Comparison of ENCODE assay signal across 15 cellular contexts in genomic region chr5:50575745-50576144, GRCh38.
DNase-seq lines count a peak whose midpoint lies in the region; ATAC-seq and TF ChIP-seq lines count a peak whose summit lies in the region.
"Had no signal": no experiment of that assay in that cellular context is flagged by ENCODE, and none has a peak within 500 bp of the region (broad histone marks: within the 10 kb centered on the region; RNA-seq: fewer than 3 reads in every experiment).

No MANE protein-coding gene starts in this region.

- peaks cover 37% of the 10 kb centered on the region for H3K4me1 Mint-ChIP-seq in CD8-positive, alpha-beta T cell (ENCODE audit: low read depth)
- peaks cover 12% of the 10 kb centered on the region for H3K4me1 Mint-ChIP-seq in T-helper 17 cell
- peaks cover 18 to 29% of the 10 kb centered on the region in 2 donors for H3K4me1 Mint-ChIP-seq in natural killer cell

- H4K20me1 ChIP-seq in BLaER1 treated with 17β-estradiol and CSF1 and Interleukin-3, amounts not matched to agents 10 nM and 100 nM = no peaks in the 10 kb centered on the region

- no peaks in the 10 kb centered on the region for H3K27me3 Mint-ChIP-seq in CD8-positive, alpha-beta T cell (ENCODE audit: low read depth)
- H3K27me3 Mint-ChIP-seq in T-helper 17 cell (no peaks in the 10 kb centered on the region), natural killer cell (ENCODE audit: low read depth in 2 of 2) (no peaks in the 10 kb centered on the region)

- intact Hi-C loops in CD8-positive, alpha-beta T cell (cut with DNase I, micrococcal nuclease) = no loop called here
- intact Hi-C loops in natural killer cell (cut with micrococcal nuclease) = no loop called here

- POLR2A ChIA-PET in CD8-positive, alpha-beta T cell (lab: Charles Lee) = interaction anchor here (1.0 to 1.2 kb wide), 2 partner anchors 9 to 91 kb away, joined by 3 read pairs; partner anchors contain the start of gene PARP8

- no peak overlapping the region for H3K9ac ChIP-seq in BLaER1 treated with 17β-estradiol and CSF1 and Interleukin-3, amounts not matched to agents 10 nM and 100 nM

- peak; percentile 26 for ATAC-seq in CD8-positive, alpha-beta T cell
- ATAC-seq in T-helper 17 cell = no peak
- ATAC-seq in natural killer cell = peak; percentile 76 to 90 (median 89)
- ATAC-seq in GM21529 (IDR thresholded peaks at IDR 0.05; ENCODE audit: unreplicated experiment) = no peak

- DNase-seq in CD8-positive, alpha-beta T cell = no peak
- DNase-seq in T-helper 17 cell (no peak), natural killer cell (no peak), OCI-M1 (lab: John Stamatoyannopoulos, UW) (no peak)
- DNase-seq in stimulated activated CD4-positive, alpha-beta T cell treated with anti-CD3 and anti-CD28 coated beads, Interleukin-12 subunit alpha, Interleukin-12 subunit beta, amount 100 ng/mL, for 4 hours = no peak
- DNase-seq: BE2C, COR-L47, H7, MV-4-11, NCI-H187 treated with DMSO at 0.1 percent for 48 hours, NCI-H69, RPMI8226 had no signal

- TF ChIP-seq CTCF in CD8-positive, alpha-beta T cell (IDR thresholded peaks at IDR 0.05) = no peak
- no peak for TF ChIP-seq CTCF in natural killer cell (IDR thresholded peaks at IDR 0.05)

- no peaks in the 10 kb centered on the region for H3K36me3 ChIP-seq in BLaER1 treated with 17β-estradiol and CSF1 and Interleukin-3, amounts not matched to agents 10 nM and 100 nM
- no peaks in the 10 kb centered on the region for H3K36me3 ChIP-seq in CD8-positive, alpha-beta T cell (ENCODE audit: insufficient read depth, low read length)
- H3K36me3 ChIP-seq: BE2C had no signal

- H3K27ac ChIP-seq in BLaER1 treated with 17β-estradiol and CSF1 and Interleukin-3, amounts not matched to agents 10 nM and 100 nM = no peak overlapping the region
- H3K27ac ChIP-seq in CD8-positive, alpha-beta T cell (ENCODE audit: low read depth, low read length) = no peak overlapping the region

- H3K4me2 ChIP-seq in BLaER1 treated with 17β-estradiol and CSF1 and Interleukin-3, amounts not matched to agents 10 nM and 100 nM = peak overlapping the region in 6 of 11 experiments; percentile 16 to 45 (median 29); a peak in 8 of 22 replicates

- H3K4me1 ChIP-seq in BLaER1 treated with 17β-estradiol and CSF1 and Interleukin-3, amounts not matched to agents 10 nM and 100 nM = peaks cover 10 to 33% (median 24%) of the 10 kb centered on the region in 10 experiments; a peak in 18 of 20 replicates
- peaks cover 19% of the 10 kb centered on the region for H3K4me1 ChIP-seq in CD8-positive, alpha-beta T cell (ENCODE audit: insufficient read depth, low read length)
- H3K4me1 ChIP-seq: BE2C had no signal

- peaks cover 0 to 4% (median 0%) of the 10 kb centered on the region in 11 experiments; a peak in 4 of 22 replicates for H3K9me3 ChIP-seq in BLaER1 treated with 17β-estradiol and CSF1 and Interleukin-3, amounts not matched to agents 10 nM and 100 nM (replicated peaks in 1 of 11)
- no peaks in the 10 kb centered on the region for H3K9me3 ChIP-seq in CD8-positive, alpha-beta T cell (ENCODE audit: low read length)
- no peaks in the 10 kb centered on the region for H3K9me3 ChIP-seq in T-helper 17 cell (ENCODE audit: control insufficient read depth, low read length, poor library complexity, severe bottlenecking)
- H3K9me3 ChIP-seq: BE2C had no signal

- H3K36me3 Mint-ChIP-seq in CD8-positive, alpha-beta T cell = no peaks in the 10 kb centered on the region
- no peaks in the 10 kb centered on the region for H3K36me3 Mint-ChIP-seq in T-helper 17 cell (ENCODE audit: low read depth)
- peaks cover 7% of the 10 kb centered on the region for H3K36me3 Mint-ChIP-seq in natural killer cell
- H3K36me3 Mint-ChIP-seq: IgD-negative memory B cell had no signal

- peak overlapping the region; percentile 15 for H3K27ac Mint-ChIP-seq in CD8-positive, alpha-beta T cell
- H3K27ac Mint-ChIP-seq in T-helper 17 cell (peak overlapping the region; percentile 80), natural killer cell (peak overlapping the region; percentile 49 to 66)
- H3K27ac Mint-ChIP-seq: IgD-negative memory B cell had no signal

- H3K4me3 Mint-ChIP-seq in CD8-positive, alpha-beta T cell = peak overlapping the region; percentile 42
- H3K4me3 Mint-ChIP-seq in T-helper 17 cell (peak overlapping the region; percentile 15), natural killer cell (peak overlapping the region; percentile 70)

- no peaks in the 10 kb centered on the region for H3K27me3 ChIP-seq in BLaER1 treated with 17β-estradiol and CSF1 and Interleukin-3, amounts not matched to agents 10 nM and 100 nM
- no peaks in the 10 kb centered on the region for H3K27me3 ChIP-seq in CD8-positive, alpha-beta T cell (ENCODE audit: insufficient read depth, low read length)
- H3K27me3 ChIP-seq: BE2C had no signal

- no peak overlapping the region for H3K4me3 ChIP-seq in BLaER1 treated with 17β-estradiol and CSF1 and Interleukin-3, amounts not matched to agents 10 nM and 100 nM
- no peak overlapping the region for H3K4me3 ChIP-seq in CD8-positive, alpha-beta T cell (ENCODE audit: low read depth, low read length)

- CTCF ChIA-PET in CD8-positive, alpha-beta T cell (lab: Charles Lee) = no interaction called here

- H3K9me3 Mint-ChIP-seq in CD8-positive, alpha-beta T cell = peaks cover 8% of the 10 kb centered on the region
- H3K9me3 Mint-ChIP-seq in natural killer cell = no peaks in the 10 kb centered on the region
- H3K9me3 Mint-ChIP-seq: IgD-negative memory B cell had no signal

Comparison
In these comparisons a context has a peak if more than half of its experiments do, and no peak if none do; other contexts are left out.
1. ATAC-seq: peak in CD8-positive, alpha-beta T cell (single experiment) and natural killer cell (3 of 3); none in T-helper 17 cell (single experiment) and GM21529 (single experiment).
2. H3K27ac Mint-ChIP-seq: peak in every context shown above with its lines; median percentile 80 in T-helper 17 cell; 58 in natural killer cell; 15 in CD8-positive, alpha-beta T cell.
3. H3K4me3 Mint-ChIP-seq: peak in every context shown above with its lines; median percentile 70 in natural killer cell; 42 in CD8-positive, alpha-beta T cell; 15 in T-helper 17 cell.